In the genomic region with DNA sequence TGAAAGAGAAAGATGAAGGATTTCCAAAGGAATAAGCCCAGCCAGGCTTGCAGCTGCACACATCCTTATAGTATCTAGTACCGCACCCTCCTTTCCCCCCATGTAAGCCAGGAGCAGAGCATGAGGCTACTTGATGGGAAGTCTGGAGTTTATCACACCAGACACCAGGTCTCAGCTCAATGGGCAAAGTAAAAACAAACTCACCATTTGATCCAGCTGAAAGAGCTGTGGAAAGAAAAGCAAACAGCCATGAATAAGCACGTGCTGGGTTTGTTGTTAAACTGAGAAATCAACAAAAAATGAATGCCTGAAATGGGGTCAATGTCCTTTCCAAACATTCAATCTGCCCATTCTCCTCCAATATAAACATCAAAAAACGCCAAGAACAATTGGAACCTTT, we compare ENCODE assay signal across 22 cellular contexts. TPM values are rescaled to one million over a fixed set of nuclear protein-coding genes. Genes with fewer than 3 reads are reported as not detected.
DNase-seq lines count a peak whose midpoint lies in the region; ATAC-seq and TF ChIP-seq lines count a peak whose summit lies in the region.
"Had no signal": no experiment of that assay in that cellular context is flagged by ENCODE, and none has a peak within 500 bp of the region (broad histone marks: within the 10 kb centered on the region; RNA-seq: fewer than 3 reads in every experiment).

No MANE protein-coding gene starts in this region.

- TF ChIP-seq CTCF in right lobe of liver (IDR thresholded peaks at IDR 0.05) (no peak), tibial artery (IDR thresholded peaks at IDR 0.05) (no peak)

- peaks cover 0 to 10% (median 2%) of the 10 kb centered on the region in 4 donors for H3K4me1 ChIP-seq in right lobe of liver
- peaks cover 3 to 46% (median 29%) of the 10 kb centered on the region in 4 donors for H3K4me1 ChIP-seq in tibial artery
- H3K4me1 ChIP-seq: suprapubic skin had no signal

- H3K4me3 ChIP-seq in right lobe of liver: no peak overlapping the region
- no peak overlapping the region for H3K4me3 ChIP-seq in tibial artery
- H3K4me3 ChIP-seq: BLaER1, GM12878, lung, suprapubic skin had no signal

- H3K9me3 ChIP-seq in right lobe of liver: no peaks in the 10 kb centered on the region
- no peaks in the 10 kb centered on the region for H3K9me3 ChIP-seq in tibial artery
- H3K9me3 ChIP-seq: BLaER1, suprapubic skin had no signal

- DNase-seq in Right ventricle myocardium superior (no peak), cardiac septum (ENCODE audit: low spot score) (no peak), brain pericyte (ENCODE audit: low read depth, low spot score) (peak; percentile 67), right lobe of liver (no peak), tibial artery (no peak), NCI-H2107 treated with DMSO at 0.1 percent for 48 hours (lab: John Stamatoyannopoulos, UW; ENCODE audit: unreplicated experiment) (no peak)
- no peak for DNase-seq in activated CD4-positive, alpha-beta T cell treated with anti-CD3 and anti-CD28 coated beads for 4 hours
- DNase-seq: activated B cell treated with CpG ODN at 0.5 μM for 24 hours; activated CD8-positive, alpha-beta T cell treated with anti-CD3 and anti-CD28 coated beads for 36 hours; activated naive CD4-positive, alpha-beta T cell treated with Interleukin-2 at 50 U/mL for 16 hours; effector CD8-positive, alpha-beta T cell; head of caudate nucleus; immature natural killer cell; NCI-H1694; NCI-H446; T-helper 9 cell had no signal

- ATAC-seq in Right ventricle myocardium superior (ENCODE audit: poor library complexity) (peak; percentile 45), right lobe of liver (peak; percentile 39 to 85 (median 76)), HG03342 (IDR thresholded peaks at IDR 0.05; ENCODE audit: unreplicated experiment) (no peak)
- ATAC-seq: activated CD8-positive, alpha-beta T cell treated with anti-CD3 and anti-CD28 coated beads for 36 hours; GM12878 had no signal

- H3K36me3 ChIP-seq in right lobe of liver (no peaks in the 10 kb centered on the region), tibial artery (peaks cover 12 to 41% (median 14%) of the 10 kb centered on the region in 3 donors)

- intact Hi-C loops in Right ventricle myocardium superior (cut with DNase I) (no loop called here), cardiac septum (cut with DNase I) (no loop called here), right lobe of liver (cut with DNase I) (no loop called here), tibial artery (cut with DNase I; ENCODE audit: low total_unique reads) (no loop called here)

- TF ChIP-seq POLR2A in right lobe of liver (IDR thresholded peaks at IDR 0.05): no peak

- H3K27ac ChIP-seq in right lobe of liver (no peak overlapping the region), tibial artery (peak overlapping the region; percentile 51 to 68)
- H3K27ac ChIP-seq: BLaER1, RWPE1, suprapubic skin had no signal

- WGBS in right lobe of liver (ENCODE audit: insufficient coverage, low coverage, low lambda C conversion rate, missing lambda C conversion rate): 39% methylated on average over 3 of the region's 3 CpGs

- H3K27me3 ChIP-seq in right lobe of liver: no peaks in the 10 kb centered on the region
- H3K27me3 ChIP-seq in tibial artery: no peaks in the 10 kb centered on the region
- H3K27me3 ChIP-seq: BLaER1, suprapubic skin had no signal

RNA-seq across cellular contexts. Expression of a gene that starts 50.6 kb away (rescaled TPM):
- total RNA-seq in Right ventricle myocardium superior (2.1 TPM), cardiac septum (1.5 TPM), right lobe of liver (10 to 100 TPM; 14.8 to 20.9 (median 17.9) TPM)

Comparison
In these comparisons a context has a peak if more than half of its experiments do, and no peak if none do; other contexts are left out.
1. H3K27ac ChIP-seq: peak in tibial artery (2 of 2); none in right lobe of liver (0 of 3).